Comparison of ENCODE assay signal across 8 cellular contexts in the genomic region with DNA sequence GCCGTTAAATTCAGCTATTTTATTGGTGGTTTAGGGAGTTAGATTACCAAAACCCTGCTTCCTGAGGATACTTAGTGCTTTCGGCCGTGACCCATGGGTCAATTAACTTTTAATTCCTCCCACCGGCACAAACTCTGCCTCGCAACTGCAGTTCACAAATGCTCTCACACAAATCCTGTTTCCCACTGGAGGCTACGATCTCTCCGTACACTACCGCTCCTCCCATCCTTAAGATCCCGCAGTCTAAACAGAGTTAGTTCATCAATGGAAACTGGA. TPM values are rescaled to one million over a fixed set of nuclear protein-coding genes. Genes with fewer than 3 reads are reported as not detected.
A peak's percentile ranks its signal among the peaks of the same experiment; 100 is the strongest.
DNase-seq lines count a peak whose midpoint lies in the region; TF ChIP-seq lines count a peak whose summit lies in the region.

No MANE protein-coding gene starts in this region.

- no peak overlapping the region for H3K4me3 Mint-ChIP-seq in Caco-2 (ENCODE audit: unreplicated experiment)
- H3K4me3 Mint-ChIP-seq in activated CD4-positive, alpha-beta memory T cell treated with anti-CD3 and anti-CD28 coated beads for 36 hours: no peak overlapping the region

- peak in 1 of 2 donors; percentile 59 for TF ChIP-seq POLR2A in Peyer's patch (IDR thresholded peaks at IDR 0.05)
- no peak for TF ChIP-seq POLR2A in sigmoid colon (IDR thresholded peaks at IDR 0.05)

- no peak overlapping the region for H3K27ac Mint-ChIP-seq in Caco-2 (ENCODE audit: unreplicated experiment)
- H3K27ac Mint-ChIP-seq in activated CD4-positive, alpha-beta memory T cell treated with anti-CD3 and anti-CD28 coated beads for 36 hours: no peak overlapping the region

- no TSS peak for BruUV-seq in Caco-2 (replicated peaks; lab: Mats Ljungman, UMichigan)

- H3K4me3 ChIP-seq in Caco-2 (ENCODE audit: low read depth, low read length): peak overlapping the region; percentile 49
- peak overlapping the region; percentile 68 to 97 (median 94) for H3K4me3 ChIP-seq in Peyer's patch
- H3K4me3 ChIP-seq in fibroblast of the aortic adventitia (ENCODE audit: low read depth, low read length): peak overlapping the region; percentile 85
- peak overlapping the region; percentile 41 to 92 (median 81) for H3K4me3 ChIP-seq in sigmoid colon

- H3K36me3 ChIP-seq in Caco-2 (ENCODE audit: control insufficient read depth, insufficient read depth, low read length): no peaks in the 10 kb centered on the region
- H3K36me3 ChIP-seq in Peyer's patch: peaks cover 0 to 11% (median 0%) of the 10 kb centered on the region in 3 donors
- peaks cover 0 to 12% (median 2%) of the 10 kb centered on the region in 4 donors for H3K36me3 ChIP-seq in sigmoid colon

- DNase-seq in Caco-2 (no peak), Peyer's patch (no peak), fibroblast of the aortic adventitia (ENCODE audit: low read depth) (no peak), sigmoid colon (no peak), foreskin melanocyte (no peak), RKO (ENCODE audit: low spot score) (no peak), HuH-7 (ENCODE audit: low spot score) (no peak)
- no peak for DNase-seq in activated CD4-positive, alpha-beta memory T cell treated with anti-CD3 and anti-CD28 coated beads for 36 hours

- H3K9me3 ChIP-seq in Caco-2 (no peaks in the 10 kb centered on the region), Peyer's patch (no peaks in the 10 kb centered on the region), sigmoid colon (no peaks in the 10 kb centered on the region)

- CTCF ChIA-PET in Caco-2 (lab: Charles Lee): interaction anchor here (0.6 to 3.2 kb wide), 11 partner anchors 11 to 1148 kb away, joined by 3 to 15 read pairs (median 4); no protein-coding TSS in a partner anchor
- CTCF ChIA-PET in activated CD4-positive, alpha-beta memory T cell treated with anti-CD3 and anti-CD28 coated beads for 36 hours (lab: Charles Lee): interaction anchor here (0.9 to 1.9 kb wide), 7 partner anchors 13 to 492 kb away, joined by 3 to 10 read pairs (median 5); no protein-coding TSS in a partner anchor

- 0% methylated on average over 9 of the region's 9 CpGs for WGBS in sigmoid colon, 2 donors

- H3K27ac ChIP-seq in Peyer's patch (peak overlapping the region; percentile 95 to 99 (median 98)), sigmoid colon (peak overlapping the region; percentile 96 to 100 (median 98))

- peaks cover 14% of the 10 kb centered on the region for H3K4me1 Mint-ChIP-seq in Caco-2 (ENCODE audit: low read depth, unreplicated experiment)
- peaks cover 49% of the 10 kb centered on the region for H3K4me1 Mint-ChIP-seq in activated CD4-positive, alpha-beta memory T cell treated with anti-CD3 and anti-CD28 coated beads for 36 hours (ENCODE audit: low read depth)

- H3K36me3 Mint-ChIP-seq in Caco-2 (ENCODE audit: insufficient read depth, unreplicated experiment): peaks cover 6% of the 10 kb centered on the region
- H3K36me3 Mint-ChIP-seq in activated CD4-positive, alpha-beta memory T cell treated with anti-CD3 and anti-CD28 coated beads for 36 hours: peaks cover 16% of the 10 kb centered on the region

- H3K27me3 ChIP-seq in Caco-2 (replicated peaks; ENCODE audit: control insufficient read depth, insufficient read depth, low read length): no peaks in the 10 kb centered on the region
- H3K27me3 ChIP-seq in Peyer's patch: no peaks in the 10 kb centered on the region
- no peaks in the 10 kb centered on the region for H3K27me3 ChIP-seq in sigmoid colon

- POLR2A ChIA-PET in Caco-2 (lab: Charles Lee): interaction anchor here (0.7 to 1.8 kb wide), 5 partner anchors 11 to 86 kb away, joined by 3 to 7 read pairs (median 4); no protein-coding TSS in a partner anchor
- POLR2A ChIA-PET in activated CD4-positive, alpha-beta memory T cell treated with anti-CD3 and anti-CD28 coated beads for 36 hours (lab: Charles Lee): interaction anchor here (1.0 to 2.0 kb wide), 2 partner anchors 11 to 24 kb away, joined by 3 to 8 read pairs; no protein-coding TSS in a partner anchor

- no peak for TF ChIP-seq EP300 in sigmoid colon (IDR thresholded peaks at IDR 0.05)

- no peaks in the 10 kb centered on the region for H3K9me3 Mint-ChIP-seq in Caco-2 (ENCODE audit: unreplicated experiment)
- H3K9me3 Mint-ChIP-seq in activated CD4-positive, alpha-beta memory T cell treated with anti-CD3 and anti-CD28 coated beads for 36 hours: no peaks in the 10 kb centered on the region

- intact Hi-C loops in Caco-2 (cut with micrococcal nuclease; ENCODE audit: unreplicated experiment): loop anchor here (1.0 to 5.0 kb wide), 4 partner anchors 12 to 86 kb away; no protein-coding TSS in a partner anchor
- intact Hi-C loops in sigmoid colon (cut with DNase I): no loop called here
- intact Hi-C loops in activated CD4-positive, alpha-beta memory T cell treated with anti-CD3 and anti-CD28 coated beads for 36 hours (cut with micrococcal nuclease): loop anchor here (1.0 to 10.0 kb wide), 2 partner anchors 40 to 293 kb away; partner anchors contain the start of gene SH2D3C

- H3K4me1 ChIP-seq in Caco-2 (peaks cover 19% of the 10 kb centered on the region), Peyer's patch (peaks cover 6 to 45% (median 20%) of the 10 kb centered on the region in 4 donors), sigmoid colon (peaks cover 0 to 64% (median 50%) of the 10 kb centered on the region in 4 donors)

- TF ChIP-seq CTCF in Caco-2 (IDR thresholded peaks at IDR 0.05; ENCODE audit: insufficient read depth in 1 of 2, low read depth in 1 of 2, low read length in 1 of 2, severe bottlenecking in 1 of 2, unreplicated experiment in 1 of 2): no peak
- no peak for TF ChIP-seq CTCF in Peyer's patch (IDR thresholded peaks at IDR 0.05)
- TF ChIP-seq CTCF in fibroblast of the aortic adventitia (IDR thresholded peaks at IDR 0.05; ENCODE audit: insufficient read depth, low read length): no peak
- no peak for TF ChIP-seq CTCF in sigmoid colon (IDR thresholded peaks at IDR 0.05)

- H3K27me3 Mint-ChIP-seq in Caco-2 (ENCODE audit: insufficient read depth, unreplicated experiment): no peaks in the 10 kb centered on the region
- no peaks in the 10 kb centered on the region for H3K27me3 Mint-ChIP-seq in activated CD4-positive, alpha-beta memory T cell treated with anti-CD3 and anti-CD28 coated beads for 36 hours

RNA-seq across cellular contexts. Expression of gene NAIF1, which starts 0.4 kb away (rescaled TPM):
- total RNA-seq in Caco-2 (2022) (8.5 and 8.6 TPM in 2 replicates), Peyer's patch (10 to 100 TPM in 2 of 4 donors, 1 to 10 TPM in 2; 7.4 to 26.1 (median 11.8) TPM), fibroblast of the aortic adventitia (ENCODE audit: low replicate concordance) (6.0 and 7.5 TPM in 2 replicates), sigmoid colon (10 to 100 TPM in 1 of 4 donors, 1 to 10 TPM in 3; 5.5 to 10.7 (median 6.3) TPM)
- polyA plus RNA-seq in sigmoid colon: 10 to 100 TPM in 1 of 3 donors, 1 to 10 TPM in 2; 8.4 to 11.0 (median 8.6) TPM
- 10 to 100 TPM; 10.2 to 14.5 TPM for total RNA-seq in activated CD4-positive, alpha-beta memory T cell treated with anti-CD3 and anti-CD28 coated beads for 36 hours

RNA-seq across cellular contexts. Expression of gene SLC25A25, which starts 0.5 kb away (rescaled TPM):
- total RNA-seq in Caco-2 (2022): 16.5 and 18.5 TPM in 2 replicates
- 10 to 100 TPM; 18.2 to 44.1 (median 28.2) TPM for total RNA-seq in Peyer's patch
- total RNA-seq in fibroblast of the aortic adventitia (ENCODE audit: low replicate concordance): 15.2 and 20.2 TPM in 2 replicates
- total RNA-seq in sigmoid colon: 10 to 100 TPM; 10.2 to 77.2 (median 12.9) TPM
- polyA plus RNA-seq in sigmoid colon: 10 to 100 TPM; 16.6 to 19.4 (median 16.8) TPM
- total RNA-seq in activated CD4-positive, alpha-beta memory T cell treated with anti-CD3 and anti-CD28 coated beads for 36 hours: 10 to 100 TPM; 17.1 to 17.3 TPM

RNA-seq across cellular contexts. Expression of gene PTGES2, which starts 60.0 kb away (rescaled TPM):
- total RNA-seq in Caco-2 (2022): 114 and 123 TPM in 2 replicates
- total RNA-seq in Peyer's patch: 100 to 1,000 TPM; 123 to 193 (median 168) TPM
- total RNA-seq in fibroblast of the aortic adventitia (ENCODE audit: low replicate concordance): 33.9 and 40.8 TPM in 2 replicates
- total RNA-seq in sigmoid colon: 100 to 1,000 TPM in 2 of 4 donors, 10 to 100 TPM in 2; 60.0 to 119 (median 97.5) TPM
- 10 to 100 TPM; 56.5 to 82.2 (median 66.1) TPM for polyA plus RNA-seq in sigmoid colon
- total RNA-seq in activated CD4-positive, alpha-beta memory T cell treated with anti-CD3 and anti-CD28 coated beads for 36 hours: 10 to 100 TPM; 43.4 to 43.6 TPM
